14 cellular contexts compared by ENCODE assay signal in genomic region chr19:45597425-45598111, GRCh38. TPM values are rescaled to one million over a fixed set of nuclear protein-coding genes. Genes with fewer than 3 reads are reported as not detected.
A peak's percentile ranks its signal among the peaks of the same experiment; 100 is the strongest.
DNase-seq lines count a peak whose midpoint lies in the region; ATAC-seq and TF ChIP-seq lines count a peak whose summit lies in the region.
"Had no signal": no experiment of that assay in that cellular context is flagged by ENCODE, and none has a peak within 500 bp of the region (broad histone marks: within the 10 kb centered on the region; RNA-seq: fewer than 3 reads in every experiment).

No MANE protein-coding gene starts in this region.

- H3K4me1 Mint-ChIP-seq in stimulated activated naive CD8-positive, alpha-beta T cell treated with anti-CD3 and anti-CD28 coated beads, Interleukin-15, Interleukin-2, amounts not matched to agents 100 ng/mL and 50 ng/mL, for 24 hours (ENCODE audit: low read depth) = peaks cover 42% of the 10 kb centered on the region
- peaks cover 6% of the 10 kb centered on the region for H3K4me1 Mint-ChIP-seq in endodermal cell
- peaks cover 40 to 42% (median 40%) of the 10 kb centered on the region in 3 donors for H3K4me1 Mint-ChIP-seq in naive B cell

- no peak for TF ChIP-seq POLR2A in testis (IDR thresholded peaks at IDR 0.05)

- no peaks in the 10 kb centered on the region for H3K9me3 Mint-ChIP-seq in stimulated activated naive CD8-positive, alpha-beta T cell treated with anti-CD3 and anti-CD28 coated beads, Interleukin-15, Interleukin-2, amounts not matched to agents 100 ng/mL and 50 ng/mL, for 24 hours
- H3K9me3 Mint-ChIP-seq in endodermal cell (no peaks in the 10 kb centered on the region), naive B cell (peaks cover 0 to 6% (median 0%) of the 10 kb centered on the region in 7 donors)

- DNase-seq in stimulated activated naive CD8-positive, alpha-beta T cell treated with anti-CD3 and anti-CD28 coated beads, Interleukin-15, Interleukin-2, amounts not matched to agents 100 U/mL and 50 U/mL, for 24 hours = no peak
- DNase-seq in endodermal cell = peak; percentile 60
- DNase-seq in naive B cell = no peak
- DNase-seq in NAMALWA (ENCODE audit: low spot score) = no peak
- no peak for DNase-seq in testis
- DNase-seq: activated CD8-positive, alpha-beta T cell treated with anti-CD3 and anti-CD28 coated beads, Interleukin-2, amount 10 ng/mL, durations not matched to agents 7 days and 5 days; amygdala; NCI-H446 had no signal

- H3K4me3 ChIP-seq in endodermal cell (ENCODE audit: low read length) (no peak overlapping the region), testis (no peak overlapping the region)

- no peak overlapping the region for H3K9ac ChIP-seq in endodermal cell (ENCODE audit: extremely low read depth, low read length, poor library complexity, severe bottlenecking)

- intact Hi-C loops in testis (cut with DNase I; ENCODE audit: low total_unique reads) = no loop called here

- TF ChIP-seq CTCF in endodermal cell (conservative IDR thresholded peaks at IDR 0.05) (no peak), testis (IDR thresholded peaks at IDR 0.05) (no peak)

- WGBS in endodermal cell (ENCODE audit: insufficient coverage in 1 of 2, insufficient read length in 1 of 2), 2 experiments = 20 to 40% methylated on average over 1 to 4 of the region's 5 CpGs
- WGBS in testis, 2 donors = 35 to 38% methylated on average over 5 of the region's 5 CpGs

- peaks cover 62% of the 10 kb centered on the region for H3K27me3 ChIP-seq in endodermal cell (ENCODE audit: control insufficient read depth, insufficient read depth, low read length, poor library complexity, severe bottlenecking)
- H3K27me3 ChIP-seq in testis = no peaks in the 10 kb centered on the region

- peak overlapping the region; percentile 72 for H3K4me3 Mint-ChIP-seq in stimulated activated naive CD8-positive, alpha-beta T cell treated with anti-CD3 and anti-CD28 coated beads, Interleukin-15, Interleukin-2, amounts not matched to agents 100 ng/mL and 50 ng/mL, for 24 hours
- H3K4me3 Mint-ChIP-seq in endodermal cell = peak overlapping the region; percentile 32
- peak overlapping the region in 5 of 8 donors; percentile 40 to 66 (median 63) for H3K4me3 Mint-ChIP-seq in naive B cell

- H3K27ac ChIP-seq in endodermal cell (ENCODE audit: low read depth, low read length) (no peak overlapping the region), testis (no peak overlapping the region)
- H3K27ac ChIP-seq: C4-2B had no signal

- H3K27me3 Mint-ChIP-seq in stimulated activated naive CD8-positive, alpha-beta T cell treated with anti-CD3 and anti-CD28 coated beads, Interleukin-15, Interleukin-2, amounts not matched to agents 100 ng/mL and 50 ng/mL, for 24 hours = peaks cover 72% of the 10 kb centered on the region
- H3K27me3 Mint-ChIP-seq in endodermal cell (ENCODE audit: insufficient read depth) (peaks cover 75% of the 10 kb centered on the region), naive B cell (peaks cover 53 to 76% (median 76%) of the 10 kb centered on the region in 3 donors)

- H3K36me3 ChIP-seq in endodermal cell (ENCODE audit: control insufficient read depth, insufficient read depth, low read length) (no peaks in the 10 kb centered on the region), testis (ENCODE audit: low read depth, missing control alignments) (no peaks in the 10 kb centered on the region)

- H3K9me3 ChIP-seq in endodermal cell (ENCODE audit: control insufficient read depth, low read length) (no peaks in the 10 kb centered on the region), testis (no peaks in the 10 kb centered on the region)

- H3K36me3 Mint-ChIP-seq in stimulated activated naive CD8-positive, alpha-beta T cell treated with anti-CD3 and anti-CD28 coated beads, Interleukin-15, Interleukin-2, amounts not matched to agents 100 ng/mL and 50 ng/mL, for 24 hours (ENCODE audit: low read depth) = no peaks in the 10 kb centered on the region
- H3K36me3 Mint-ChIP-seq in endodermal cell (ENCODE audit: low read depth) (no peaks in the 10 kb centered on the region), naive B cell (peaks cover 5 to 22% of the 10 kb centered on the region in 2 donors)

- no peak for ATAC-seq in stimulated activated naive CD8-positive, alpha-beta T cell treated with anti-CD3 and anti-CD28 coated beads, Interleukin-15, Interleukin-2, amounts not matched to agents 100 U/mL and 50 U/mL, for 24 hours
- ATAC-seq in naive B cell (ENCODE audit: low read depth in 2 of 2) (no peak), HG03045 (IDR thresholded peaks at IDR 0.05; ENCODE audit: unreplicated experiment) (no peak), GM18511 (IDR thresholded peaks at IDR 0.05; ENCODE audit: unreplicated experiment) (no peak)

- no peak overlapping the region for H3K27ac Mint-ChIP-seq in stimulated activated naive CD8-positive, alpha-beta T cell treated with anti-CD3 and anti-CD28 coated beads, Interleukin-15, Interleukin-2, amounts not matched to agents 100 ng/mL and 50 ng/mL, for 24 hours
- no peak overlapping the region for H3K27ac Mint-ChIP-seq in endodermal cell
- peak overlapping the region in 2 of 6 donors; percentile 35 to 42 for H3K27ac Mint-ChIP-seq in naive B cell
- H3K27ac Mint-ChIP-seq: activated CD8-positive, alpha-beta T cell treated with anti-CD3 and anti-CD28 coated beads, Interleukin-2, amount 10 ng/mL, durations not matched to agents 7 days and 5 days had no signal

- H3K4me1 ChIP-seq in endodermal cell (ENCODE audit: control insufficient read depth, insufficient read depth, low read length) = no peaks in the 10 kb centered on the region
- H3K4me1 ChIP-seq in testis = peaks cover 3% of the 10 kb centered on the region

RNA-seq across cellular contexts. Expression of gene GPR4, which starts 4.4 kb away (rescaled TPM):
- not detected for total RNA-seq in endodermal cell
- 0.32 TPM for polyA plus RNA-seq in endodermal cell (2013, experiment 1 of 2)
- polyA plus RNA-seq in endodermal cell (2013, experiment 2 of 2) = not detected
- not detected for polyA plus RNA-seq in naive B cell (ENCODE audit: low read depth in 6 of 6)
- total RNA-seq in testis = 1 to 10 TPM in 1 of 2 donors, under 1 TPM in 1; 0.81 to 1.9 TPM
- 3.2 TPM for polyA plus RNA-seq in testis (ENCODE audit: insufficient read depth, low read depth, low replicate concordance)
- total RNA-seq: activated CD8-positive, alpha-beta T cell treated with anti-CD3 and anti-CD28 coated beads, Interleukin-2, amount 10 ng/mL, durations not matched to agents 7 days and 5 days; H4; T-helper 1 cell treated with Interleukin-12 subunit alpha and Interleukin-12 subunit beta and Interleukin-4 antibody, amounts not matched to agents 30 ng/mL and 1 ng/mL, for 36 hours had no signal

RNA-seq across cellular contexts. Expression of gene OPA3, which starts 13.0 kb away (rescaled TPM):
- total RNA-seq in endodermal cell (10 to 100 TPM; 12.9 to 15.4 TPM), testis (10 to 100 TPM; 18.3 to 19.3 TPM)
- 9.3 TPM for polyA plus RNA-seq in endodermal cell (2013, experiment 1 of 2)
- polyA plus RNA-seq in endodermal cell (2013, experiment 2 of 2) = 10.7 TPM
- polyA plus RNA-seq in naive B cell (ENCODE audit: low read depth in 6 of 6) (10 to 100 TPM in 1 of 6 donors, 1 to 10 TPM in 4, not detected in 1; 5.0 to 14.4 (median 7.8) TPM), testis (ENCODE audit: insufficient read depth, low read depth, low replicate concordance) (20.9 TPM)

RNA-seq across cellular contexts. Expression of gene EML2, which starts 41.6 kb away (rescaled TPM):
- 10 to 100 TPM; 42.9 to 79.3 TPM for total RNA-seq in endodermal cell
- 25.9 TPM for polyA plus RNA-seq in endodermal cell (2013, experiment 1 of 2)
- polyA plus RNA-seq in endodermal cell (2013, experiment 2 of 2) = 26.3 TPM
- polyA plus RNA-seq in naive B cell (ENCODE audit: low read depth in 6 of 6) = 10 to 100 TPM in 3 of 6 donors, 1 to 10 TPM in 3; 4.3 to 14.1 (median 10.3) TPM
- 10 to 100 TPM; 36.3 to 48.4 TPM for total RNA-seq in testis
- 28.5 TPM for polyA plus RNA-seq in testis (ENCODE audit: insufficient read depth, low read depth, low replicate concordance)
